ENCODE assay signal across 22 cellular contexts in the genomic region with DNA sequence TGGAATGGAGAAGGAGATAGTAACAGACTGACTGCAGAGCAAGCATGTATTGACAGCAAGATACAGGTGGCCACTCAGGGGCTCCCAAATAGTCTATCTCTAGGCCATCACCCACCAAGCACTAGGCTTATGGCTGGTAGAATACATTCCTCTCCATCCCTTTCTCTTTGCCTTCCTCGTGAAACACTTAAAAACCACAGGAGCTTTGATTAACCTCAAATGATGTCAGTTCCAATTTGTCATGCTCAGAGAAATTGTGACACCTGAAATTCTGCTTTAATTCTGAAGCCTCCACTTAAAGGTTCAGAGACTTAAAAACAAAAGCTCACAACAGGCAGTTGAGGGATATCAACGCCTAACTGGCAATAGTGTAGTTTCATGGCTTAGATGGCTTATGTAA. TPM values are rescaled to one million over a fixed set of nuclear protein-coding genes. Genes with fewer than 3 reads are reported as not detected.
"Had no signal": no experiment of that assay in that cellular context is flagged by ENCODE, and none has a peak within 500 bp of the region (broad histone marks: within the 10 kb centered on the region; RNA-seq: fewer than 3 reads in every experiment).

No MANE protein-coding gene starts in this region.

- H3K36me3 Mint-ChIP-seq: naive thymus-derived CD8-positive, alpha-beta T cell; stimulated activated memory B cell treated with anti-CD40 and anti-IgM and Interleukin-4, amounts not matched to agents 10 μg/mL and 1 μg/mL and 100 μg/mL, for 72 hours had no signal

- H3K27ac ChIP-seq: epithelial cell of prostate, gastrocnemius medialis, neutrophil, psoas muscle, right lobe of liver, spleen, tibial artery, upper lobe of left lung, uterus had no signal

- H3K9me3 Mint-ChIP-seq: effector memory CD8-positive, alpha-beta T cell; naive thymus-derived CD8-positive, alpha-beta T cell; stimulated activated memory B cell treated with anti-CD40 and anti-IgM and Interleukin-4, amounts not matched to agents 10 μg/mL and 1 μg/mL and 100 μg/mL, for 72 hours; stimulated activated naive CD8-positive, alpha-beta T cell treated with anti-CD3 and anti-CD28 coated beads, Interleukin-15, Interleukin-2, amounts not matched to agents 100 ng/mL and 50 ng/mL, for 24 hours had no signal

- DNase-seq: effector memory CD8-positive, alpha-beta T cell; gastrocnemius medialis; islet precursor cell; mammary epithelial cell; mucosa of descending colon; naive thymus-derived CD8-positive, alpha-beta T cell; psoas muscle; retina; right lobe of liver; spleen; stimulated activated CD4-positive, alpha-beta T cell treated with anti-CD3 and anti-CD28 coated beads, Interleukin-15, amount 100 ng/mL, for 24 hours; stimulated activated CD4-positive, alpha-beta T cell treated with anti-CD3 and anti-CD28 coated beads, Interleukin-1b, Interleukin-23, amount 100 ng/mL, for 48 hours; stimulated activated CD4-positive, alpha-beta T cell treated with anti-CD3 and anti-CD28 coated beads, Interleukin-4, amount 100 ng/mL, for 24 hours; tibial artery; upper lobe of left lung; uterus had no signal

- H3K9me3 ChIP-seq: esophagus muscularis mucosa, gastrocnemius medialis, mucosa of descending colon, neutrophil, psoas muscle, right lobe of liver, spleen, tibial artery, upper lobe of left lung, uterus had no signal

- H3K27ac Mint-ChIP-seq: effector memory CD8-positive, alpha-beta T cell; naive thymus-derived CD8-positive, alpha-beta T cell; stimulated activated memory B cell treated with anti-CD40 and anti-IgM and Interleukin-4, amounts not matched to agents 10 μg/mL and 1 μg/mL and 100 μg/mL, for 72 hours; stimulated activated naive CD8-positive, alpha-beta T cell treated with anti-CD3 and anti-CD28 coated beads, Interleukin-15, Interleukin-2, amounts not matched to agents 100 ng/mL and 50 ng/mL, for 24 hours had no signal

- ATAC-seq: effector memory CD8-positive, alpha-beta T cell; gastrocnemius medialis; left lobe of liver; mucosa of descending colon; naive thymus-derived CD8-positive, alpha-beta T cell; psoas muscle; right lobe of liver; stimulated activated memory B cell treated with anti-CD40 and anti-IgM and Interleukin-4, amounts not matched to agents 10 μg/mL and 1 μg/mL and 100 μg/mL, for 72 hours had no signal

- H3K4me3 Mint-ChIP-seq: effector memory CD8-positive, alpha-beta T cell; naive thymus-derived CD8-positive, alpha-beta T cell; stimulated activated memory B cell treated with anti-CD40 and anti-IgM and Interleukin-4, amounts not matched to agents 10 μg/mL and 1 μg/mL and 100 μg/mL, for 72 hours; stimulated activated naive CD8-positive, alpha-beta T cell treated with anti-CD3 and anti-CD28 coated beads, Interleukin-15, Interleukin-2, amounts not matched to agents 100 ng/mL and 50 ng/mL, for 24 hours had no signal

- H3K4me1 Mint-ChIP-seq: naive thymus-derived CD8-positive, alpha-beta T cell; stimulated activated memory B cell treated with anti-CD40 and anti-IgM and Interleukin-4, amounts not matched to agents 10 μg/mL and 1 μg/mL and 100 μg/mL, for 72 hours had no signal

- H3K36me3 ChIP-seq: esophagus muscularis mucosa, gastrocnemius medialis, neutrophil, right lobe of liver, spleen, tibial artery, upper lobe of left lung, uterus had no signal

RNA-seq across cellular contexts. Expression of a gene that starts 17.2 kb away (rescaled TPM):
- total RNA-seq: naive thymus-derived CD8-positive, alpha-beta T cell had no signal
